Comparison of ENCODE assay signal across 8 cellular contexts in genomic region chr3:153165211-153165815, GRCh38. TPM values are rescaled to one million over a fixed set of nuclear protein-coding genes. Genes with fewer than 3 reads are reported as not detected.
A peak's percentile ranks its signal among the peaks of the same experiment; 100 is the strongest.
DNase-seq lines count a peak whose midpoint lies in the region; ATAC-seq, FAIRE-seq and TF ChIP-seq lines count a peak whose summit lies in the region.

No MANE protein-coding gene starts in this region.

- H3K4me1 Mint-ChIP-seq in WTC11: peaks cover 33% of the 10 kb centered on the region

- H3K4me3 Mint-ChIP-seq in WTC11: peak overlapping the region; percentile 97

- no peaks in the 10 kb centered on the region for H3K27me3 Mint-ChIP-seq in WTC11 (ENCODE audit: low read depth)

- no peak for TF ChIP-seq POLR2A in gastroesophageal sphincter (IDR thresholded peaks at IDR 0.05)

- H3K9me3 Mint-ChIP-seq in WTC11: no peaks in the 10 kb centered on the region

- CTCF ChIA-PET in WTC11 (lab: Charles Lee): interaction anchor here (0.8 to 1.2 kb wide), 4 partner anchors 28 to 125 kb away, joined by 3 to 6 read pairs (median 3); no protein-coding TSS in a partner anchor

- no peak overlapping the region for H3K27ac Mint-ChIP-seq in WTC11

- TF ChIP-seq CTCF in 22Rv1 (IDR thresholded peaks at IDR 0.05) (peak; percentile 25), WTC11 (IDR thresholded peaks at IDR 0.05) (no peak), GM20000 (IDR thresholded peaks at IDR 0.05; ENCODE audit: extremely low read depth, missing control alignments) (no peak), gastroesophageal sphincter (IDR thresholded peaks at IDR 0.05) (peak in 2 of 4 experiments; percentile 17 to 31)

- H3K36me3 Mint-ChIP-seq in WTC11: peaks cover 5% of the 10 kb centered on the region

- H3K4me3 ChIP-seq in iPS-15b (ENCODE audit: low read depth, low read length): peak overlapping the region; percentile 93
- peak overlapping the region in 1 of 2 donors; percentile 91 for H3K4me3 ChIP-seq in gastroesophageal sphincter

- no peaks in the 10 kb centered on the region for H3K9me3 ChIP-seq in iPS-15b (ENCODE audit: control insufficient read depth, insufficient read depth, low read length)
- no peaks in the 10 kb centered on the region for H3K9me3 ChIP-seq in gastroesophageal sphincter

- peak; percentile 57 for FAIRE-seq in GM19239 (lab: Jason Lieb, UNC)

- H3K4me1 ChIP-seq in iPS-15b (ENCODE audit: control insufficient read depth, insufficient read depth, low read length) (peaks cover 7% of the 10 kb centered on the region), gastroesophageal sphincter (peaks cover 3 to 52% (median 7%) of the 10 kb centered on the region in 3 donors)

- POLR2A ChIA-PET in WTC11 (lab: Charles Lee): no interaction called here

- ATAC-seq in WTC11 (no peak), GM19397 (IDR thresholded peaks at IDR 0.05; ENCODE audit: unreplicated experiment) (no peak), HG02571 (IDR thresholded peaks at IDR 0.05; ENCODE audit: unreplicated experiment) (no peak), gastroesophageal sphincter (no peak)

- H3K36me3 ChIP-seq in iPS-15b (ENCODE audit: control insufficient read depth, insufficient read depth, low read length) (peaks cover 3% of the 10 kb centered on the region), gastroesophageal sphincter (peaks cover 0 to 7% of the 10 kb centered on the region in 2 donors)

- TF ChIP-seq EP300 in gastroesophageal sphincter (IDR thresholded peaks at IDR 0.05): no peak

- no peak overlapping the region for H3K27ac ChIP-seq in 22Rv1
- peak overlapping the region in 1 of 4 donors; percentile 2 for H3K27ac ChIP-seq in gastroesophageal sphincter

- no peak for DNase-seq in GM19239 (ENCODE audit: insufficient read length, low spot score)
- DNase-seq in WTC11 (ENCODE audit: low spot score): no peak
- no peak for DNase-seq in GM20000 (ENCODE audit: low spot score)

- H3K9ac ChIP-seq in iPS-15b (ENCODE audit: low read depth, low read length): no peak overlapping the region

- H3K27me3 ChIP-seq in iPS-15b (ENCODE audit: control insufficient read depth, insufficient read depth, low read length): no peaks in the 10 kb centered on the region
- no peaks in the 10 kb centered on the region for H3K27me3 ChIP-seq in gastroesophageal sphincter

TF ChIP-seq in WTC11, 78 proteins besides CTCF, POLR2A, EP300 and RAD21 (continues in another document):
- no peak for TF ChIP-seq ZNF423 (CRISPR knock-in tag; IDR thresholded peaks at IDR 0.05)
- TF ChIP-seq IRF1 (CRISPR knock-in tag; IDR thresholded peaks at IDR 0.05): no peak
- no peak for TF ChIP-seq ETV6 (CRISPR knock-in tag; IDR thresholded peaks at IDR 0.05)
- no peak for TF ChIP-seq NFE2L1 (CRISPR knock-in tag; IDR thresholded peaks at IDR 0.05)
- TF ChIP-seq TEAD4 (CRISPR knock-in tag; IDR thresholded peaks at IDR 0.05): no peak
- no peak for TF ChIP-seq ERG (CRISPR knock-in tag; IDR thresholded peaks at IDR 0.05)
- TF ChIP-seq ZNF219 (CRISPR knock-in tag; IDR thresholded peaks at IDR 0.05; ENCODE audit: borderline replicate concordance): no peak
- no peak for TF ChIP-seq FOXJ3 (CRISPR knock-in tag; IDR thresholded peaks at IDR 0.05; ENCODE audit: borderline replicate concordance)
- TF ChIP-seq ZNF121 (CRISPR knock-in tag; IDR thresholded peaks at IDR 0.05): no peak
- TF ChIP-seq E2F4 (CRISPR knock-in tag; IDR thresholded peaks at IDR 0.05; ENCODE audit: borderline replicate concordance, low read depth): no peak
- TF ChIP-seq GABPB1 (CRISPR knock-in tag; IDR thresholded peaks at IDR 0.05): no peak
- no peak for TF ChIP-seq ZSCAN18 (CRISPR knock-in tag; IDR thresholded peaks at IDR 0.05)
- no peak for TF ChIP-seq ZNF532 (CRISPR knock-in tag; IDR thresholded peaks at IDR 0.05; ENCODE audit: borderline replicate concordance)
- no peak for TF ChIP-seq AR (CRISPR knock-in tag; IDR thresholded peaks at IDR 0.05)

RNA-seq across cellular contexts. Expression of gene RAP2B, which starts 3.3 kb away (rescaled TPM):
- total RNA-seq in WTC11 (2021): 21.8 to 25.6 TPM (median 22.6 TPM) in 3 replicates
- 10 to 100 TPM; 11.5 to 14.7 (median 13.5) TPM for total RNA-seq in gastroesophageal sphincter
